ENCODE assay signal across 1 cellular context in the genomic region with DNA sequence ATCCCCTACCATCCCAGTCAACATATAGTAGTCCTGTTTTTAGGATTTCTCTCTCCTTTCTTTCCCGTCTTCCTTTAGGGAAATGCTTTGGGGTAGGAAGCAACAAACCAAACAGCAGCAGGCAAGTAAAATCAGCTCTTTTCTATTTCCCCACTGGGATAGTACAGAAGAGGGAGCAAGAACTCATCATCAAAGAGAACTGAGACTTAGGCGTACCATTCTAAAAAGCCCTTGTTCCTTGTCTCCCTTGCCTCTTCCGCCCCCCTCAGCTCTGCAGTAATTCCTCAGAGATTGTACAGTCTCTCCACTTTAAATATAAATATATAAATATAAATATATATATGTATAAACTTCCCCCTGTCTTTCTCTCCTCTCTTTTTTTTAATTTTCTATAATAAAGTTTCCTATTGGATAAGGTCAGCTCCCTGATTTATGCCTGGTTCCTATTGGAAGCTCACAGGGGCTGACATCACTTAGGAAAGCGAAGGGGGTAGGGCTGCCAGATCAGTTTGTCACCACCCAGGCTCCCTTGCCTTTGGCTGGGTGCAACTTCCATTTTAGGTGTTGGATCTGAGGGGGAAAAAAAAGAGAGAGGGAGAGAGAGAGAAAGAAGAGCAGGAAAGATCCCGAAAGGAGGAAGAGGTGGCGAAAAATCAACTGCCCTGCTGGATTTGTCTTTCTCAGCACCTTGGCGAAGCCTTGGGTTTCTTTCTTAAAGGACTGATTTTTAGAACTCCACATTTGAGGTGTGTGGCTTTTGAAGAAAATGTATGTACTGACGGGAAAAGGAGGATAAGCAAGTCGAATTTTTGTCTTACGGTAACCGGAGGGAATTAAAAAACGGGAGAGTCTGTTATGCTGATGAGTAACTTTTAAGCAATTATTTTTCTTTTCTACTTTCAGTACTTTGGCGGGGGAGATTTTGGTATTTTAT.
A peak's percentile ranks its signal among the peaks of the same experiment; 100 is the strongest.
TF ChIP-seq lines count a peak whose summit lies in the region.

A gene with protein sequence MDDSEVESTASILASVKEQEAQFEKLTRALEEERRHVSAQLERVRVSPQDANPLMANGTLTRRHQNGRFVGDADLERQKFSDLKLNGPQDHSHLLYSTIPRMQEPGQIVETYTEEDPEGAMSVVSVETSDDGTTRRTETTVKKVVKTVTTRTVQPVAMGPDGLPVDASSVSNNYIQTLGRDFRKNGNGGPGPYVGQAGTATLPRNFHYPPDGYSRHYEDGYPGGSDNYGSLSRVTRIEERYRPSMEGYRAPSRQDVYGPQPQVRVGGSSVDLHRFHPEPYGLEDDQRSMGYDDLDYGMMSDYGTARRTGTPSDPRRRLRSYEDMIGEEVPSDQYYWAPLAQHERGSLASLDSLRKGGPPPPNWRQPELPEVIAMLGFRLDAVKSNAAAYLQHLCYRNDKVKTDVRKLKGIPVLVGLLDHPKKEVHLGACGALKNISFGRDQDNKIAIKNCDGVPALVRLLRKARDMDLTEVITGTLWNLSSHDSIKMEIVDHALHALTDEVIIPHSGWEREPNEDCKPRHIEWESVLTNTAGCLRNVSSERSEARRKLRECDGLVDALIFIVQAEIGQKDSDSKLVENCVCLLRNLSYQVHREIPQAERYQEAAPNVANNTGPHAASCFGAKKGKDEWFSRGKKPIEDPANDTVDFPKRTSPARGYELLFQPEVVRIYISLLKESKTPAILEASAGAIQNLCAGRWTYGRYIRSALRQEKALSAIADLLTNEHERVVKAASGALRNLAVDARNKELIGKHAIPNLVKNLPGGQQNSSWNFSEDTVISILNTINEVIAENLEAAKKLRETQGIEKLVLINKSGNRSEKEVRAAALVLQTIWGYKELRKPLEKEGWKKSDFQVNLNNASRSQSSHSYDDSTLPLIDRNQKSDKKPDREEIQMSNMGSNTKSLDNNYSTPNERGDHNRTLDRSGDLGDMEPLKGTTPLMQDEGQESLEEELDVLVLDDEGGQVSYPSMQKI (plus strand): TSS at position 502 of the 934 bp plus-strand sequence. CDS start 29,677 bp downstream, outside the sequence.

TF ChIP-seq in HEK293, 187 proteins besides CTCF, POLR2A, EP300 and RAD21 (continued from another document):
- TF ChIP-seq, protein P1, sequence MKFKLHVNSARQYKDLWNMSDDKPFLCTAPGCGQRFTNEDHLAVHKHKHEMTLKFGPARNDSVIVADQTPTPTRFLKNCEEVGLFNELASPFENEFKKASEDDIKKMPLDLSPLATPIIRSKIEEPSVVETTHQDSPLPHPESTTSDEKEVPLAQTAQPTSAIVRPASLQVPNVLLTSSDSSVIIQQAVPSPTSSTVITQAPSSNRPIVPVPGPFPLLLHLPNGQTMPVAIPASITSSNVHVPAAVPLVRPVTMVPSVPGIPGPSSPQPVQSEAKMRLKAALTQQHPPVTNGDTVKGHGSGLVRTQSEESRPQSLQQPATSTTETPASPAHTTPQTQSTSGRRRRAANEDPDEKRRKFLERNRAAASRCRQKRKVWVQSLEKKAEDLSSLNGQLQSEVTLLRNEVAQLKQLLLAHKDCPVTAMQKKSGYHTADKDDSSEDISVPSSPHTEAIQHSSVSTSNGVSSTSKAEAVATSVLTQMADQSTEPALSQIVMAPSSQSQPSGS (tag by site-specific recombination; IDR thresholded peaks at IDR 0.05; ENCODE audit: low read depth), result peak; percentile 60; the same call in 1 of the 2 replicates
- peak; percentile 32; the same call in 1 of the 2 replicates for TF ChIP-seq SP7 (tag by site-specific recombination; IDR thresholded peaks at IDR 0.05)
- TF ChIP-seq, protein P2, sequence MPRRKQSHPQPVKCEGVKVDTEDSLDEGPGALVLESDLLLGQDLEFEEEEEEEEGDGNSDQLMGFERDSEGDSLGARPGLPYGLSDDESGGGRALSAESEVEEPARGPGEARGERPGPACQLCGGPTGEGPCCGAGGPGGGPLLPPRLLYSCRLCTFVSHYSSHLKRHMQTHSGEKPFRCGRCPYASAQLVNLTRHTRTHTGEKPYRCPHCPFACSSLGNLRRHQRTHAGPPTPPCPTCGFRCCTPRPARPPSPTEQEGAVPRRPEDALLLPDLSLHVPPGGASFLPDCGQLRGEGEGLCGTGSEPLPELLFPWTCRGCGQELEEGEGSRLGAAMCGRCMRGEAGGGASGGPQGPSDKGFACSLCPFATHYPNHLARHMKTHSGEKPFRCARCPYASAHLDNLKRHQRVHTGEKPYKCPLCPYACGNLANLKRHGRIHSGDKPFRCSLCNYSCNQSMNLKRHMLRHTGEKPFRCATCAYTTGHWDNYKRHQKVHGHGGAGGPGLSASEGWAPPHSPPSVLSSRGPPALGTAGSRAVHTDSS (tag by site-specific recombination; IDR thresholded peaks at IDR 0.05), result no peak
- no peak for TF ChIP-seq ZNF433 (tag by site-specific recombination; IDR thresholded peaks at IDR 0.05; ENCODE audit: low read depth)
- TF ChIP-seq, protein P3, sequence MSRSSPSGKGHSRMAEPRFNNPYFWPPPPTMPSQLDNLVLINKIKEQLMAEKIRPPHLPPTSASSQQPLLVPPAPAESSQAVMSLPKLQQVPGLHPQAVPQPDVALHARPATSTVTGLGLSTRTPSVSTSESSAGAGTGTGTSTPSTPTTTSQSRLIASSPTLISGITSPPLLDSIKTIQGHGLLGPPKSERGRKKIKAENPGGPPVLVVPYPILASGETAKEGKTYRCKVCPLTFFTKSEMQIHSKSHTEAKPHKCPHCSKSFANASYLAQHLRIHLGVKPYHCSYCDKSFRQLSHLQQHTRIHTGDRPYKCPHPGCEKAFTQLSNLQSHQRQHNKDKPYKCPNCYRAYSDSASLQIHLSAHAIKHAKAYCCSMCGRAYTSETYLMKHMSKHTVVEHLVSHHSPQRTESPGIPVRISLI (tag by site-specific recombination; IDR thresholded peaks at IDR 0.05), result peak; percentile 78
- no peak for TF ChIP-seq ZNF701 (tag by site-specific recombination; IDR thresholded peaks at IDR 0.05)
- TF ChIP-seq SP2 (tag by site-specific recombination; IDR thresholded peaks at IDR 0.05), result peak; percentile 45
- TF ChIP-seq ZNF341 (tag by site-specific recombination; IDR thresholded peaks at IDR 0.05; ENCODE audit: low read depth), result peak; percentile 28; the same call in 1 of the 2 replicates
- TF ChIP-seq, protein P4, sequence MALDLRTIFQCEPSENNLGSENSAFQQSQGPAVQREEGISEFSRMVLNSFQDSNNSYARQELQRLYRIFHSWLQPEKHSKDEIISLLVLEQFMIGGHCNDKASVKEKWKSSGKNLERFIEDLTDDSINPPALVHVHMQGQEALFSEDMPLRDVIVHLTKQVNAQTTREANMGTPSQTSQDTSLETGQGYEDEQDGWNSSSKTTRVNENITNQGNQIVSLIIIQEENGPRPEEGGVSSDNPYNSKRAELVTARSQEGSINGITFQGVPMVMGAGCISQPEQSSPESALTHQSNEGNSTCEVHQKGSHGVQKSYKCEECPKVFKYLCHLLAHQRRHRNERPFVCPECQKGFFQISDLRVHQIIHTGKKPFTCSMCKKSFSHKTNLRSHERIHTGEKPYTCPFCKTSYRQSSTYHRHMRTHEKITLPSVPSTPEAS (tag by site-specific recombination; IDR thresholded peaks at IDR 0.05), result no peak
- peak; percentile 21; the same call in 1 of the 2 replicates for TF ChIP-seq ZNF660 (tag by site-specific recombination; IDR thresholded peaks at IDR 0.05)
- 0 out of 2 replicates have a peak, but pooled peaks have one; percentile 14 for TF ChIP-seq KLF7 (tag by site-specific recombination; IDR thresholded peaks at IDR 0.05; ENCODE audit: borderline replicate concordance)
- TF ChIP-seq, protein P5, sequence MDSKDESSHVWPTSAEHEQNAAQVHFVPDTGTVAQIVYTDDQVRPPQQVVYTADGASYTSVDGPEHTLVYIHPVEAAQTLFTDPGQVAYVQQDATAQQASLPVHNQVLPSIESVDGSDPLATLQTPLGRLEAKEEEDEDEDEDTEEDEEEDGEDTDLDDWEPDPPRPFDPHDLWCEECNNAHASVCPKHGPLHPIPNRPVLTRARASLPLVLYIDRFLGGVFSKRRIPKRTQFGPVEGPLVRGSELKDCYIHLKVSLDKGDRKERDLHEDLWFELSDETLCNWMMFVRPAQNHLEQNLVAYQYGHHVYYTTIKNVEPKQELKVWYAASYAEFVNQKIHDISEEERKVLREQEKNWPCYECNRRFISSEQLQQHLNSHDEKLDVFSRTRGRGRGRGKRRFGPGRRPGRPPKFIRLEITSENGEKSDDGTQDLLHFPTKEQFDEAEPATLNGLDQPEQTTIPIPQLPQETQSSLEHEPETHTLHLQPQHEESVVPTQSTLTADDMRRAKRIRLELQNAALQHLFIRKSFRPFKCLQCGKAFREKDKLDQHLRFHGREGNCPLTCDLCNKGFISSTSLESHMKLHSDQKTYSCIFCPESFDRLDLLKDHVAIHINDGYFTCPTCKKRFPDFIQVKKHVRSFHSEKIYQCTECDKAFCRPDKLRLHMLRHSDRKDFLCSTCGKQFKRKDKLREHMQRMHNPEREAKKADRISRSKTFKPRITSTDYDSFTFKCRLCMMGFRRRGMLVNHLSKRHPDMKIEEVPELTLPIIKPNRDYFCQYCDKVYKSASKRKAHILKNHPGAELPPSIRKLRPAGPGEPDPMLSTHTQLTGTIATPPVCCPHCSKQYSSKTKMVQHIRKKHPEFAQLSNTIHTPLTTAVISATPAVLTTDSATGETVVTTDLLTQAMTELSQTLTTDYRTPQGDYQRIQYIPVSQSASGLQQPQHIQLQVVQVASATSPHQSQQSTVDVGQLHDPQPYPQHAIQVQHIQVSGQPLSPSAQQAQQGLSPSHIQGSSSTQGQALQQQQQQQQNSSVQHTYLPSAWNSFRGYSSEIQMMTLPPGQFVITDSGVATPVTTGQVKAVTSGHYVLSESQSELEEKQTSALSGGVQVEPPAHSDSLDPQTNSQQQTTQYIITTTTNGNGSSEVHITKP (tag by site-specific recombination; IDR thresholded peaks at IDR 0.05), result peak; percentile 77
- TF ChIP-seq ZNF416 (tag by site-specific recombination; IDR thresholded peaks at IDR 0.05), result no peak
- TF ChIP-seq, protein P6, sequence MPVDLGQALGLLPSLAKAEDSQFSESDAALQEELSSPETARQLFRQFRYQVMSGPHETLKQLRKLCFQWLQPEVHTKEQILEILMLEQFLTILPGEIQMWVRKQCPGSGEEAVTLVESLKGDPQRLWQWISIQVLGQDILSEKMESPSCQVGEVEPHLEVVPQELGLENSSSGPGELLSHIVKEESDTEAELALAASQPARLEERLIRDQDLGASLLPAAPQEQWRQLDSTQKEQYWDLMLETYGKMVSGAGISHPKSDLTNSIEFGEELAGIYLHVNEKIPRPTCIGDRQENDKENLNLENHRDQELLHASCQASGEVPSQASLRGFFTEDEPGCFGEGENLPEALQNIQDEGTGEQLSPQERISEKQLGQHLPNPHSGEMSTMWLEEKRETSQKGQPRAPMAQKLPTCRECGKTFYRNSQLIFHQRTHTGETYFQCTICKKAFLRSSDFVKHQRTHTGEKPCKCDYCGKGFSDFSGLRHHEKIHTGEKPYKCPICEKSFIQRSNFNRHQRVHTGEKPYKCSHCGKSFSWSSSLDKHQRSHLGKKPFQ (tag by site-specific recombination; IDR thresholded peaks at IDR 0.05), result no peak
- peak; percentile 97 for TF ChIP-seq IKZF3 (tag by site-specific recombination; IDR thresholded peaks at IDR 0.05)
- TF ChIP-seq ZNF76 (tag by site-specific recombination; IDR thresholded peaks at IDR 0.05; ENCODE audit: borderline replicate concordance, low read depth), result 0 out of 2 replicates have a peak, but pooled peaks have one; percentile 25
- TF ChIP-seq, protein P7, sequence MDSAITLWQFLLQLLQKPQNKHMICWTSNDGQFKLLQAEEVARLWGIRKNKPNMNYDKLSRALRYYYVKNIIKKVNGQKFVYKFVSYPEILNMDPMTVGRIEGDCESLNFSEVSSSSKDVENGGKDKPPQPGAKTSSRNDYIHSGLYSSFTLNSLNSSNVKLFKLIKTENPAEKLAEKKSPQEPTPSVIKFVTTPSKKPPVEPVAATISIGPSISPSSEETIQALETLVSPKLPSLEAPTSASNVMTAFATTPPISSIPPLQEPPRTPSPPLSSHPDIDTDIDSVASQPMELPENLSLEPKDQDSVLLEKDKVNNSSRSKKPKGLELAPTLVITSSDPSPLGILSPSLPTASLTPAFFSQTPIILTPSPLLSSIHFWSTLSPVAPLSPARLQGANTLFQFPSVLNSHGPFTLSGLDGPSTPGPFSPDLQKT (IDR thresholded peaks at IDR 0.05; ENCODE audit: borderline replicate concordance, low read depth, low read length), result no peak
- no peak for TF ChIP-seq ZNF184 (tag by site-specific recombination; IDR thresholded peaks at IDR 0.05)
